Comparison of ENCODE assay signal across 18 cellular contexts in genomic region chr4:81722229-81722900, GRCh38.
A peak's percentile ranks its signal among the peaks of the same experiment; 100 is the strongest.
DNase-seq lines count a peak whose midpoint lies in the region; ATAC-seq, FAIRE-seq and TF ChIP-seq lines count a peak whose summit lies in the region.
"Had no signal": no experiment of that assay in that cellular context is flagged by ENCODE, and none has a peak within 500 bp of the region (broad histone marks: within the 10 kb centered on the region; RNA-seq: fewer than 3 reads in every experiment).

No MANE protein-coding gene starts in this region.

- FAIRE-seq in K562 (lab: Jason Lieb, UNC): no peak
- FAIRE-seq: endometrium, G401.6, kidney had no signal

- TF ChIP-seq POLR2A in K562 (conservative IDR thresholded peaks at IDR 0.05): no peak

- H3F3A ChIP-seq in neural progenitor cell (ENCODE audit: low read depth): peaks cover 13% of the 10 kb centered on the region

- intact Hi-C loops in K562 (cut with micrococcal nuclease): no loop called here

- no peak for TF ChIP-seq RAD21 in K562 (CRISPR knock-in tag; conservative IDR thresholded peaks at IDR 0.05 in 1 of 2, IDR thresholded peaks at IDR 0.05 in 1 of 2)

- H3K27me3 ChIP-seq in K562 (ENCODE audit: control insufficient read depth in 2 of 2, insufficient read depth in 2 of 2, low read length in 2 of 2): peaks cover 8 to 10% of the 10 kb centered on the region in 2 experiments; a peak in 3 of 5 replicates
- H3K27me3 ChIP-seq in neural progenitor cell: no peaks in the 10 kb centered on the region

- no peak for TF ChIP-seq CTCF in K562 (IDR thresholded peaks at IDR 0.05 in 2 of 3, conservative IDR thresholded peaks at IDR 0.05 in 1 of 3; ENCODE audit: insufficient read depth in 2 of 3, low read depth in 1 of 3, low read length in 3 of 3)
- no peak for TF ChIP-seq CTCF in neural progenitor cell (IDR thresholded peaks at IDR 0.05)

- DNase-seq in DMS153 treated with DMSO at 0.1 percent for 48 hours (lab: John Stamatoyannopoulos, UW; ENCODE audit: unreplicated experiment) (peak; percentile 28), NCI-H2107 (lab: John Stamatoyannopoulos, UW) (peak; percentile 7), K562 (ENCODE audit: extremely low read depth in 1 of 4, low spot score in 3 of 4) (no peak), neural progenitor cell (ENCODE audit: low spot score) (peak; percentile 85), hypothalamus (lab: John Stamatoyannopoulos, UW) (no peak)
- no peak for DNase-seq in stimulated activated naive CD4-positive, alpha-beta T cell treated with Interleukin-2 at 50 U/mL for 16 hours (lab: John Stamatoyannopoulos, UW)
- DNase-seq: activated gamma-delta T cell; AML-193; GOT3; Kasumi-1; kidney; SIG-M5; stimulated activated CD4-positive, alpha-beta T cell treated with anti-CD3 and anti-CD28 coated beads, Interleukin-4, amount 100 ng/mL, for 4 hours had no signal

- H3K36me3 ChIP-seq in K562 (ENCODE audit: control insufficient read depth, insufficient read depth, low read length) (no peaks in the 10 kb centered on the region), neural progenitor cell (no peaks in the 10 kb centered on the region)

- no peak overlapping the region for H3K27ac Mint-ChIP-seq in neural progenitor cell

- no peak for ATAC-seq in K562
- no peak for ATAC-seq in GM18870 (IDR thresholded peaks at IDR 0.05; ENCODE audit: unreplicated experiment)
- ATAC-seq in GM19328 (IDR thresholded peaks at IDR 0.05; ENCODE audit: unreplicated experiment): no peak
- ATAC-seq: stimulated activated memory B cell treated with anti-CD40 and anti-IgM and Interleukin-4, amounts not matched to agents 10 μg/mL and 1 μg/mL and 100 μg/mL, for 72 hours had no signal

- H3K4me3 Mint-ChIP-seq in neural progenitor cell: peak overlapping the region; percentile 46
- H3K4me3 Mint-ChIP-seq: stimulated activated memory B cell treated with anti-CD40 and anti-IgM and Interleukin-4, amounts not matched to agents 10 μg/mL and 1 μg/mL and 100 μg/mL, for 72 hours had no signal

- no peak overlapping the region for H3K4me2 ChIP-seq in K562 (ENCODE audit: insufficient read depth, low read length)
- peak overlapping the region; percentile 57 for H3K4me2 ChIP-seq in neural progenitor cell

- H3K4me1 ChIP-seq in K562 (replicated peaks in 1 of 2; ENCODE audit: control insufficient read depth in 2 of 2, insufficient read depth in 2 of 2, low read length in 2 of 2): peaks cover 0 to 8% of the 10 kb centered on the region in 2 experiments; a peak in 2 of 5 replicates
- H3K4me1 ChIP-seq in neural progenitor cell: peaks cover 19% of the 10 kb centered on the region

- no peak overlapping the region for H3K27ac ChIP-seq in K562 (ENCODE audit: extremely low read depth, low read depth, low read length)
- no peak overlapping the region for H3K27ac ChIP-seq in neural progenitor cell

- no peak for TF ChIP-seq EP300 in K562 (IDR thresholded peaks at IDR 0.05; ENCODE audit: low read length)

- peaks cover 3% of the 10 kb centered on the region for H3K27me3 Mint-ChIP-seq in neural progenitor cell (ENCODE audit: insufficient read depth, low read depth)
- H3K27me3 Mint-ChIP-seq: stimulated activated memory B cell treated with anti-CD40 and anti-IgM and Interleukin-4, amounts not matched to agents 10 μg/mL and 1 μg/mL and 100 μg/mL, for 72 hours had no signal

- WGBS in K562 (ENCODE audit: insufficient coverage, low coverage, missing lambda C conversion rate): 16% methylated on average over 12 of the region's 13 CpGs

- H3K9me3 Mint-ChIP-seq in neural progenitor cell: no peaks in the 10 kb centered on the region
- H3K9me3 Mint-ChIP-seq: stimulated activated memory B cell treated with anti-CD40 and anti-IgM and Interleukin-4, amounts not matched to agents 10 μg/mL and 1 μg/mL and 100 μg/mL, for 72 hours had no signal

- no peaks in the 10 kb centered on the region for H3K36me3 Mint-ChIP-seq in neural progenitor cell
- H3K36me3 Mint-ChIP-seq: stimulated activated memory B cell treated with anti-CD40 and anti-IgM and Interleukin-4, amounts not matched to agents 10 μg/mL and 1 μg/mL and 100 μg/mL, for 72 hours had no signal

- no peak overlapping the region for H2AFZ ChIP-seq in K562 (ENCODE audit: low read depth, low read length)
- H2AFZ ChIP-seq in neural progenitor cell (replicated peaks): no peak overlapping the region

- CTCF ChIA-PET in K562 (lab: Yijun Ruan, JAX; ENCODE audit: low intra/inter-chr PET ratio): no interaction called here

- no peaks in the 10 kb centered on the region for H4K20me1 ChIP-seq in K562 (replicated peaks; ENCODE audit: control insufficient read depth, insufficient read depth, low read length)
- no peaks in the 10 kb centered on the region for H4K20me1 ChIP-seq in neural progenitor cell (ENCODE audit: low read depth)

- peak overlapping the region in 1 of 2 experiments; percentile 52; a peak in 1 of 4 replicates for H3K9ac ChIP-seq in K562 (ENCODE audit: insufficient read depth in 1 of 2, low read depth in 2 of 2, low read length in 2 of 2)
- H3K9ac ChIP-seq in neural progenitor cell: no peak overlapping the region

- in situ Hi-C loops in K562 (cut with MboI): no loop called here

- peaks cover 33% of the 10 kb centered on the region for H3K4me1 Mint-ChIP-seq in neural progenitor cell

- H3K9me1 ChIP-seq in K562 (ENCODE audit: control insufficient read depth, insufficient read depth, low read length): no peaks in the 10 kb centered on the region

- POLR2A ChIA-PET in K562 (lab: Yijun Ruan, JAX): no interaction called here

- H3K9me3 ChIP-seq in K562 (replicated peaks; ENCODE audit: control insufficient read depth, insufficient read depth, low read depth, low read length) (no peaks in the 10 kb centered on the region), neural progenitor cell (ENCODE audit: low read depth) (no peaks in the 10 kb centered on the region)

- H3K79me2 ChIP-seq in K562 (ENCODE audit: control insufficient read depth, insufficient read depth, low read length) (no peaks in the 10 kb centered on the region), neural progenitor cell (ENCODE audit: low read depth) (no peaks in the 10 kb centered on the region)

- no peak overlapping the region for H3K4me3 ChIP-seq in K562
- H3K4me3 ChIP-seq in neural progenitor cell: no peak overlapping the region

- BruUV-seq in K562 (replicated peaks; lab: Mats Ljungman, UMichigan): no TSS peak

TF ChIP-seq in K562, 482 proteins besides CTCF, POLR2A, EP300 and RAD21:
- TF ChIP-seq, protein P1, sequence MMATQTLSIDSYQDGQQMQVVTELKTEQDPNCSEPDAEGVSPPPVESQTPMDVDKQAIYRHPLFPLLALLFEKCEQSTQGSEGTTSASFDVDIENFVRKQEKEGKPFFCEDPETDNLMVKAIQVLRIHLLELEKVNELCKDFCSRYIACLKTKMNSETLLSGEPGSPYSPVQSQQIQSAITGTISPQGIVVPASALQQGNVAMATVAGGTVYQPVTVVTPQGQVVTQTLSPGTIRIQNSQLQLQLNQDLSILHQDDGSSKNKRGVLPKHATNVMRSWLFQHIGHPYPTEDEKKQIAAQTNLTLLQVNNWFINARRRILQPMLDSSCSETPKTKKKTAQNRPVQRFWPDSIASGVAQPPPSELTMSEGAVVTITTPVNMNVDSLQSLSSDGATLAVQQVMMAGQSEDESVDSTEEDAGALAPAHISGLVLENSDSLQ (IDR thresholded peaks at IDR 0.05): peak; percentile 54
- TF ChIP-seq NR2C1 (IDR thresholded peaks at IDR 0.05) (no peak), NR2C1 (tag; IDR thresholded peaks at IDR 0.05) (no peak)

Comparison
In these comparisons a context has a peak if more than half of its experiments do, and no peak if none do; other contexts are left out.
1. DNase-seq: peak in DMS153 treated with DMSO at 0.1 percent for 48 hours (single experiment), NCI-H2107 (single experiment) and neural progenitor cell (single experiment); none in K562 (0 of 4), stimulated activated naive CD4-positive, alpha-beta T cell treated with Interleukin-2 at 50 U/mL for 16 hours (single experiment) and hypothalamus (0 of 51).